13 cellular contexts compared by ENCODE assay signal in the genomic region with DNA sequence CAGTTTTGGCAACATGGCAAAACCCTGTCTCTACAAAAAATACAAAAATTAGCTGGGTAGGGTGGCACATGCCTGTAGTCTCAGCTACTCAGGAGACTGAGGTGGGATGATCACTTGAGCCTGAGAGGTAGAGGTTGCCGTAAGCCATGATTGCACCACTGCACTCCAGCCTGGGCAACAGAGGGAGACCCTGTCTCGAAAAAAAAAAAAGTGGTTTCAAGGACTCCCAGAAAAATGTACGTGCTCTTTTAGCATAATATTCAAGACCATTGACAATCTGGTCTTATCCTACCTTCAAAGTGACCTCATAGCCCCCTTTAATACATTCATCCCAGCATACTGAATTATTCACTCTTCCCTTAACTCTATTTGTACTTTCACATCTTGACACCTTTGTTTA. TPM values are rescaled to one million over a fixed set of nuclear protein-coding genes. Genes with fewer than 3 reads are reported as not detected.
DNase-seq lines count a peak whose midpoint lies in the region; ATAC-seq, FAIRE-seq and TF ChIP-seq lines count a peak whose summit lies in the region.
"Not testable (repeated sequence)": the region's sequence is repeated elsewhere in the genome, so short reads cannot be mapped to it uniquely, and the experiment has no call there.
"Had no signal": no experiment of that assay in that cellular context is flagged by ENCODE, and none has a peak within 500 bp of the region (broad histone marks: within the 10 kb centered on the region; RNA-seq: fewer than 3 reads in every experiment).

No MANE protein-coding gene starts in this region.

- peaks cover 10% of the 10 kb centered on the region; the same call in 1 of the 2 replicates for H3K4me1 ChIP-seq in HEK293 (ENCODE audit: control insufficient read depth, insufficient read depth, low read length)
- not testable (repeated sequence) for H3K4me1 ChIP-seq in astrocyte (ENCODE audit: insufficient read depth, low read length); K562 (replicated peaks in 1 of 2; ENCODE audit: control insufficient read depth in 2 of 2, insufficient read depth in 2 of 2, low read length in 2 of 2); keratinocyte (ENCODE audit: control insufficient read depth, extremely low read depth, insufficient read depth, low read length)

- H3K36me3 Mint-ChIP-seq in astrocyte (ENCODE audit: low read depth, unreplicated experiment): not testable (repeated sequence)

- H3K79me2 ChIP-seq in astrocyte (ENCODE audit: insufficient read depth, low read length); K562 (ENCODE audit: control insufficient read depth, insufficient read depth, low read length); keratinocyte (ENCODE audit: control insufficient read depth, insufficient read depth, low read length): not testable (repeated sequence)

- intact Hi-C loops in K562 (cut with micrococcal nuclease): not testable (repeated sequence)

- H3K4me1 Mint-ChIP-seq in astrocyte (ENCODE audit: low read depth, unreplicated experiment): not testable (repeated sequence)

- H3K36me3 ChIP-seq in HEK293 (ENCODE audit: control insufficient read depth in 2 of 2, insufficient read depth in 1 of 2, low read length in 2 of 2); astrocyte (ENCODE audit: insufficient read depth, low read length); K562 (ENCODE audit: control insufficient read depth, insufficient read depth, low read length); bronchial epithelial cell (ENCODE audit: control insufficient read depth, insufficient read depth, low read length); keratinocyte (ENCODE audit: control insufficient read depth in 2 of 2, extremely low read depth in 1 of 2, insufficient read depth in 2 of 2, low read length in 2 of 2): not testable (repeated sequence)

- H3K4me3 ChIP-seq in HEK293 (ENCODE audit: low read depth, low read length); astrocyte (ENCODE audit: insufficient read depth, low read depth, low read length); K562; bronchial epithelial cell (ENCODE audit: low read depth, low read length); keratinocyte (ENCODE audit: control insufficient read depth in 2 of 3, extremely low read depth in 1 of 3, insufficient read depth in 2 of 3, low read depth in 1 of 3, low read length in 3 of 3): not testable (repeated sequence)

- H3K27ac Mint-ChIP-seq in astrocyte (ENCODE audit: unreplicated experiment): not testable (repeated sequence)

- not testable (repeated sequence) for H4K20me1 ChIP-seq in astrocyte (ENCODE audit: insufficient read depth, low read length); K562 (replicated peaks; ENCODE audit: control insufficient read depth, insufficient read depth, low read length); keratinocyte (ENCODE audit: control insufficient read depth, extremely low read depth, insufficient read depth, low read length)

- H3K9ac ChIP-seq in astrocyte (ENCODE audit: low read length); K562 (ENCODE audit: insufficient read depth in 1 of 2, low read depth in 2 of 2, low read length in 2 of 2); keratinocyte (ENCODE audit: control insufficient read depth, extremely low read depth, insufficient read depth, low read length): not testable (repeated sequence)

- POLR2A ChIA-PET in HEK293 (lab: Yijun Ruan, JAX); K562 (lab: Yijun Ruan, JAX): not testable (repeated sequence)

- in situ Hi-C loops in K562 (cut with MboI): not testable (repeated sequence)

- BruUV-seq in K562 (replicated peaks; lab: Mats Ljungman, UMichigan): not testable (repeated sequence)

- not testable (repeated sequence) for ATAC-seq in K562

- DNase-seq in GM12891 (ENCODE audit: insufficient read length, low spot score); HTR-8/SVneo (ENCODE audit: insufficient read length, low spot score); astrocyte (ENCODE audit: low read depth); K562 (ENCODE audit: extremely low read depth in 1 of 4, low spot score in 3 of 4); bronchial epithelial cell (ENCODE audit: low read depth); keratinocyte (ENCODE audit: low read depth, low spot score): not testable (repeated sequence)

- not testable (repeated sequence) for TF ChIP-seq CTCF in HEK293 (tag by site-specific recombination; IDR thresholded peaks at IDR 0.05); astrocyte (IDR thresholded peaks at IDR 0.05; ENCODE audit: insufficient read depth, low read depth, low read length); K562 (IDR thresholded peaks at IDR 0.05 in 2 of 3, conservative IDR thresholded peaks at IDR 0.05 in 1 of 3; ENCODE audit: insufficient read depth in 2 of 3, low read depth in 1 of 3, low read length in 3 of 3); bronchial epithelial cell (IDR thresholded peaks at IDR 0.05; ENCODE audit: insufficient read depth, low read length, severe bottlenecking); keratinocyte (optimal IDR thresholded peaks at IDR 0.05 in 1 of 3, IDR thresholded peaks at IDR 0.05 in 1 of 3, conservative IDR thresholded peaks at IDR 0.05 in 1 of 3; ENCODE audit: extremely low read depth in 1 of 3, insufficient read depth in 2 of 3, low read length in 3 of 3)

- not testable (repeated sequence) for H2AFZ ChIP-seq in astrocyte (ENCODE audit: low read depth, low read length); K562 (ENCODE audit: low read depth, low read length); keratinocyte (ENCODE audit: control insufficient read depth, low read length)

- TF ChIP-seq EP300 in K562 (IDR thresholded peaks at IDR 0.05; ENCODE audit: low read length): not testable (repeated sequence)

- not testable (repeated sequence) for TF ChIP-seq RAD21 in K562 (CRISPR knock-in tag; conservative IDR thresholded peaks at IDR 0.05 in 1 of 2, IDR thresholded peaks at IDR 0.05 in 1 of 2)

- H3K9me3 ChIP-seq in HEK293 (ENCODE audit: control insufficient read depth, insufficient read depth, low read depth, low read length); astrocyte (ENCODE audit: insufficient read depth, low read depth, low read length); K562 (replicated peaks; ENCODE audit: control insufficient read depth, insufficient read depth, low read depth, low read length); keratinocyte (ENCODE audit: control insufficient read depth, low read depth, low read length): not testable (repeated sequence)

- TF ChIP-seq POLR2A in GM12891 (IDR thresholded peaks at IDR 0.05; ENCODE audit: low read depth, low read length); K562 (conservative IDR thresholded peaks at IDR 0.05): not testable (repeated sequence)

- not testable (repeated sequence) for H3K27ac ChIP-seq in HEK293 (ENCODE audit: extremely low read depth, low read depth, low read length); astrocyte (ENCODE audit: low read depth, low read length); K562 (ENCODE audit: extremely low read depth, low read depth, low read length); keratinocyte (ENCODE audit: control insufficient read depth, insufficient read depth, low read length)

- H3K9me3 Mint-ChIP-seq in astrocyte (ENCODE audit: unreplicated experiment): not testable (repeated sequence)

- not testable (repeated sequence) for H3K27me3 ChIP-seq in astrocyte (ENCODE audit: insufficient read depth, low read length); bronchial epithelial cell (ENCODE audit: control insufficient read depth, insufficient read depth, low read length); keratinocyte (ENCODE audit: control insufficient read depth, extremely low read depth, insufficient read depth, low read length)
- peaks cover 6 to 14% of the 10 kb centered on the region in 2 experiments; a peak in 3 of 5 replicates for H3K27me3 ChIP-seq in K562 (ENCODE audit: control insufficient read depth in 2 of 2, insufficient read depth in 2 of 2, low read length in 2 of 2)

- not testable (repeated sequence) for H3K27me3 Mint-ChIP-seq in astrocyte (ENCODE audit: low read depth, unreplicated experiment)

- 3% methylated on average over 3 of the region's 3 CpGs for WGBS in K562 (ENCODE audit: insufficient coverage, low coverage, missing lambda C conversion rate)

- not testable (repeated sequence) for H3K4me2 ChIP-seq in astrocyte (ENCODE audit: low read length); K562 (ENCODE audit: insufficient read depth, low read length); keratinocyte (ENCODE audit: control insufficient read depth, extremely low read depth, insufficient read depth, low read depth, low read length)

- not testable (repeated sequence) for H3K4me3 Mint-ChIP-seq in astrocyte (ENCODE audit: unreplicated experiment)

- dilution Hi-C loops in keratinocyte (cut with MboI; ENCODE audit: extremely low pct_ligation_motif_present, low sequenced_read_pairs): not testable (repeated sequence)

- FAIRE-seq in GM12891 (lab: Jason Lieb, UNC): peak; percentile 70
- FAIRE-seq in HTR-8/SVneo (lab: Jason Lieb, UNC): peak; percentile 26
- peak; percentile 20 for FAIRE-seq in astrocyte (lab: Jason Lieb, UNC)
- not testable (repeated sequence) for FAIRE-seq in K562 (lab: Jason Lieb, UNC)
- FAIRE-seq in bronchial epithelial cell (lab: Jason Lieb, UNC): peak; percentile 91
- peak; percentile 26 for FAIRE-seq in keratinocyte (lab: Jason Lieb, UNC)

- H3K9me1 ChIP-seq in K562 (ENCODE audit: control insufficient read depth, insufficient read depth, low read length); keratinocyte (ENCODE audit: control insufficient read depth, extremely low read depth, insufficient read depth, low read length): not testable (repeated sequence)

- CTCF ChIA-PET in HEK293 (lab: Yijun Ruan, JAX): not testable (repeated sequence)
- CTCF ChIA-PET in K562 (lab: Yijun Ruan, JAX; ENCODE audit: low intra/inter-chr PET ratio): interaction anchor here (0.6 kb wide), 1 partner anchor 86 kb away, joined by 7 read pairs; no protein-coding TSS in a partner anchor

RNA-seq across cellular contexts. Expression of a gene that starts 14.6 kb away (rescaled TPM):
- polyA plus RNA-seq in GM12891 (2012; ENCODE audit: low read depth, missing spikeins): 0.53 TPM
- total RNA-seq in astrocyte: 4.7 and 7.6 TPM in 2 replicates
- total RNA-seq in K562 (2011; cell fraction: chromatin; rRNA removed; ENCODE audit: low replicate concordance): not detected in 2 replicates
- total RNA-seq in K562 (2011; cell fraction: nucleolus; rRNA removed): not detected in 2 replicates
- total RNA-seq in K562 (2011; cell fraction: nucleoplasm; rRNA removed): not detected in 2 replicates
- not detected in 2 replicates for total RNA-seq in K562 (2014; rRNA removed)
- not detected in 2 replicates for total RNA-seq in K562 (2014; rRNA removed; fragmentation: Illumina TruSeq; extraction: Trizol)
- not detected in 2 replicates for total RNA-seq in K562 (2015; rRNA removed; fragmentation: Illumina TruSeq; extraction: Trizol)
- 0.16 TPM in 1 of 2 replicates, not detected in the other for total RNA-seq in K562 (2021)
- polyA plus RNA-seq in K562 (2011; rRNA removed): not detected in 2 replicates
- not detected in 2 replicates for polyA plus RNA-seq in K562 (2011; cell fraction: cytosol; rRNA removed)
- not detected in 2 replicates for polyA plus RNA-seq in K562 (2011; cell fraction: nucleus; rRNA removed)
- polyA plus RNA-seq in K562 (2012): not detected in 2 replicates
- not detected in 2 replicates for polyA plus RNA-seq in K562 (2014; fragmentation: Illumina TruSeq; extraction: Trizol)
- not detected for polyA plus RNA-seq in K562 (2014; fragmentation: Nextera tagmentation; extraction: Ambion mirVana)
- not detected in 2 replicates for polyA plus RNA-seq in K562 (2014; rRNA removed)
- not detected in 2 replicates for polyA minus RNA-seq in K562 (2011; rRNA and poly(A)+ RNA removed)
- polyA minus RNA-seq in K562 (2011; cell fraction: cytosol; rRNA and poly(A)+ RNA removed): not detected in 2 replicates
- not detected in 2 replicates for polyA minus RNA-seq in K562 (2011; cell fraction: nucleus; rRNA and poly(A)+ RNA removed)
- 0.26 and 0.38 TPM in 2 replicates for total RNA-seq in bronchial epithelial cell
- not detected in 3 replicates for polyA plus RNA-seq in keratinocyte
- polyA plus RNA-seq in keratinocyte (2011; ENCODE audit: low read depth): not detected
- not detected in 2 replicates for polyA plus RNA-seq in keratinocyte (2011; cell fraction: cytosol; rRNA removed)
- not detected in 2 replicates for polyA plus RNA-seq in keratinocyte (2011; cell fraction: nucleus; rRNA removed)
- polyA plus RNA-seq in keratinocyte (2012; ENCODE audit: low replicate concordance): not detected in 2 replicates
- polyA minus RNA-seq in keratinocyte: not detected in 3 replicates
- polyA minus RNA-seq in keratinocyte (2011; cell fraction: cytosol; rRNA and poly(A)+ RNA removed): not detected
- polyA minus RNA-seq in keratinocyte (2011; cell fraction: nucleus; rRNA and poly(A)+ RNA removed): not detected in 2 replicates
- total RNA-seq: A172; Caco-2; CD4-positive, alpha-beta memory T cell; CD4-positive, CD25-positive, alpha-beta regulatory T cell had no signal
- polyA plus RNA-seq: BJ, CD14-positive monocyte had no signal

RNA-seq across cellular contexts. Expression of a gene that starts 16.0 kb away (rescaled TPM):
- 6.5 TPM for polyA plus RNA-seq in GM12891 (2012; ENCODE audit: low read depth, missing spikeins)
- total RNA-seq in astrocyte: 7.3 and 7.7 TPM in 2 replicates
- total RNA-seq in K562 (2011; cell fraction: chromatin; rRNA removed; ENCODE audit: low replicate concordance): 22.5 and 28.8 TPM in 2 replicates
- total RNA-seq in K562 (2011; cell fraction: nucleolus; rRNA removed): 22.5 and 23.5 TPM in 2 replicates
- total RNA-seq in K562 (2011; cell fraction: nucleoplasm; rRNA removed): 37.7 and 47.8 TPM in 2 replicates
- 5.8 and 8.3 TPM in 2 replicates for total RNA-seq in K562 (2014; rRNA removed)
- 10.9 and 11.9 TPM in 2 replicates for total RNA-seq in K562 (2014; rRNA removed; fragmentation: Illumina TruSeq; extraction: Trizol)
- 10.7 and 12.0 TPM in 2 replicates for total RNA-seq in K562 (2015; rRNA removed; fragmentation: Illumina TruSeq; extraction: Trizol)
- 13.0 and 13.8 TPM in 2 replicates for total RNA-seq in K562 (2021)
- polyA plus RNA-seq in K562 (2011; rRNA removed): 14.8 and 17.6 TPM in 2 replicates
- 14.9 and 16.0 TPM in 2 replicates for polyA plus RNA-seq in K562 (2011; cell fraction: cytosol; rRNA removed)
- polyA plus RNA-seq in K562 (2011; cell fraction: nucleus; rRNA removed): 13.6 and 13.7 TPM in 2 replicates
- polyA plus RNA-seq in K562 (2012): 9.6 and 11.8 TPM in 2 replicates
- 9.0 and 11.6 TPM in 2 replicates for polyA plus RNA-seq in K562 (2014; fragmentation: Illumina TruSeq; extraction: Trizol)
- 10 to 100 TPM; 16.9 to 21.1 TPM for polyA plus RNA-seq in K562 (2014; fragmentation: Nextera tagmentation; extraction: Ambion mirVana)
- 9.9 and 11.7 TPM in 2 replicates for polyA plus RNA-seq in K562 (2014; rRNA removed)
- polyA minus RNA-seq in K562 (2011; rRNA and poly(A)+ RNA removed): 13.6 and 13.9 TPM in 2 replicates
- polyA minus RNA-seq in K562 (2011; cell fraction: cytosol; rRNA and poly(A)+ RNA removed): 8.3 and 10.1 TPM in 2 replicates
- polyA minus RNA-seq in K562 (2011; cell fraction: nucleus; rRNA and poly(A)+ RNA removed): 20.5 and 25.9 TPM in 2 replicates
- total RNA-seq in bronchial epithelial cell: 8.2 and 18.2 TPM in 2 replicates
- polyA plus RNA-seq in keratinocyte: 9.5 to 12.5 TPM (median 11.5 TPM) in 3 replicates
- polyA plus RNA-seq in keratinocyte (2011; ENCODE audit: low read depth): 4.3 TPM
- polyA plus RNA-seq in keratinocyte (2011; cell fraction: cytosol; rRNA removed): 7.2 and 12.3 TPM in 2 replicates
- 7.7 and 8.1 TPM in 2 replicates for polyA plus RNA-seq in keratinocyte (2011; cell fraction: nucleus; rRNA removed)
- polyA plus RNA-seq in keratinocyte (2012; ENCODE audit: low replicate concordance): 7.1 and 8.5 TPM in 2 replicates
- polyA minus RNA-seq in keratinocyte: 11.7 to 18.1 TPM (median 17.1 TPM) in 3 replicates
- 8.2 TPM for polyA minus RNA-seq in keratinocyte (2011; cell fraction: cytosol; rRNA and poly(A)+ RNA removed)
- polyA minus RNA-seq in keratinocyte (2011; cell fraction: nucleus; rRNA and poly(A)+ RNA removed): 13.5 and 13.7 TPM in 2 replicates
